In genomic region chr12:85923767-85924331, GRCh38 we compare ENCODE assay signal across 8 cellular contexts. TPM values are rescaled to one million over a fixed set of nuclear protein-coding genes. Genes with fewer than 3 reads are reported as not detected.
DNase-seq lines count a peak whose midpoint lies in the region; ATAC-seq and TF ChIP-seq lines count a peak whose summit lies in the region.

No MANE protein-coding gene starts in this region.

- no peaks in the 10 kb centered on the region for H3K4me1 ChIP-seq in aorta (ENCODE audit: control insufficient read depth in 1 of 2, insufficient read depth in 2 of 2, low read length in 2 of 2)

- DNase-seq in NCI-H2081 treated with DMSO at 0.1 percent for 48 hours (lab: John Stamatoyannopoulos, UW): peak; percentile 34
- DNase-seq in NCI-H2081 (lab: John Stamatoyannopoulos, UW): no peak
- peak; percentile 3 for DNase-seq in NCI-H146 treated with DMSO at 0.1 percent for 48 hours (lab: John Stamatoyannopoulos, UW; ENCODE audit: unreplicated experiment)
- DNase-seq in chondrocyte (ENCODE audit: low spot score): no peak
- no peak for DNase-seq in osteocyte (ENCODE audit: extremely low spot score, unreplicated experiment)
- no peak for DNase-seq in aorta

- no peak overlapping the region for H3K27ac ChIP-seq in aorta (ENCODE audit: low read depth in 1 of 2, low read length in 2 of 2)

- H3K27me3 ChIP-seq in aorta (ENCODE audit: control insufficient read depth in 1 of 2, insufficient read depth in 2 of 2, low read length in 1 of 2): no peaks in the 10 kb centered on the region

- H3K36me3 ChIP-seq in aorta (ENCODE audit: control insufficient read depth in 1 of 2, insufficient read depth in 2 of 2, low read length in 1 of 2): no peaks in the 10 kb centered on the region

- H3K27ac Mint-ChIP-seq in chondrocyte (ENCODE audit: unreplicated experiment): no peak overlapping the region
- no peak overlapping the region for H3K27ac Mint-ChIP-seq in osteocyte (ENCODE audit: unreplicated experiment)

- H3K4me3 ChIP-seq in aorta (ENCODE audit: low read length in 2 of 2): no peak overlapping the region

- H3K4me3 Mint-ChIP-seq in chondrocyte (ENCODE audit: unreplicated experiment): no peak overlapping the region
- H3K4me3 Mint-ChIP-seq in osteocyte (ENCODE audit: unreplicated experiment): no peak overlapping the region

- intact Hi-C loops in aorta (cut with DNase I): loop anchor here in 1 of 2 donors (5.0 kb wide), 1 partner anchor 457 kb away; no protein-coding TSS in a partner anchor

- peaks cover 4% of the 10 kb centered on the region for H3K27me3 Mint-ChIP-seq in chondrocyte (ENCODE audit: low read depth)
- H3K27me3 Mint-ChIP-seq in osteocyte (ENCODE audit: unreplicated experiment): peaks cover 19% of the 10 kb centered on the region

- H3K36me3 Mint-ChIP-seq in chondrocyte (ENCODE audit: low read depth) (no peaks in the 10 kb centered on the region), osteocyte (ENCODE audit: unreplicated experiment) (no peaks in the 10 kb centered on the region)

- ATAC-seq in HG02623 (IDR thresholded peaks at IDR 0.05; ENCODE audit: unreplicated experiment) (no peak), aorta (ENCODE audit: low FRiP score) (no peak), GM21529 (IDR thresholded peaks at IDR 0.05; ENCODE audit: unreplicated experiment) (no peak)

- no peaks in the 10 kb centered on the region for H3K9me3 ChIP-seq in aorta (ENCODE audit: control insufficient read depth, low read length)

- peaks cover 2% of the 10 kb centered on the region for H3K4me1 Mint-ChIP-seq in chondrocyte (ENCODE audit: low read depth)
- H3K4me1 Mint-ChIP-seq in osteocyte (ENCODE audit: unreplicated experiment): peaks cover 2% of the 10 kb centered on the region

- H3K9me3 Mint-ChIP-seq in chondrocyte (ENCODE audit: low read depth): peaks cover 3% of the 10 kb centered on the region
- H3K9me3 Mint-ChIP-seq in osteocyte (ENCODE audit: unreplicated experiment): no peaks in the 10 kb centered on the region

- 78% methylated on average over 1 of the region's 1 CpG for WGBS in aorta, 2 donors

- TF ChIP-seq CTCF in chondrocyte (IDR thresholded peaks at IDR 0.05) (peak; percentile 92), osteocyte (IDR thresholded peaks at IDR 0.05) (peak; percentile 73)

RNA-seq across cellular contexts. Expression of gene NTS, which starts 49.8 kb away (rescaled TPM):
- not detected in 3 replicates for total RNA-seq in chondrocyte
- total RNA-seq in osteocyte: not detected in 2 replicates
- under 1 TPM in 1 of 2 donors, not detected in 1; 0.65 TPM for total RNA-seq in aorta
- not detected for polyA plus RNA-seq in aorta

Comparison
In these comparisons a context has a peak if more than half of its experiments do, and no peak if none do; other contexts are left out.
1. DNase-seq: peak in NCI-H2081 treated with DMSO at 0.1 percent for 48 hours (single experiment) and NCI-H146 treated with DMSO at 0.1 percent for 48 hours (single experiment); none in NCI-H2081 (0 of 2), chondrocyte (single experiment), osteocyte (single experiment) and aorta (0 of 2).